Comparison of ENCODE assay signal across 12 cellular contexts in the genomic region with DNA sequence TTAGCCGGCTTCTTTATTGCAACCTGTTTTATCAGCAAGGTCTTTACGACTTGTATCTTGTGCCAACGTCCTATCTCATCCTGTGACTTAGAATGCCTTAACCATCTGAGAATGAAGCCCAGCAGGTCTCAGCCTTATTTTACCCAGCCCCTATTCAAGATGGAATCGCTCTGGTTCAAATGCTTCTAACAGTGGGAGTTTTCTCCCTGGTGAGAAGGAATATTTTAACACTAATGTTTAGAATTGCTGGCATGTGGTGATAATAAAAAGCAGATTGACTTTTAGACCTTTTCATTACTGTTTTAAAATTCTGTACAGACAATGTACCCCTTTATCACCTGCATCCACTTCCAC. TPM values are rescaled to one million over a fixed set of nuclear protein-coding genes. Genes with fewer than 3 reads are reported as not detected.
DNase-seq lines count a peak whose midpoint lies in the region; ATAC-seq, FAIRE-seq and TF ChIP-seq lines count a peak whose summit lies in the region.
"Had no signal": no experiment of that assay in that cellular context is flagged by ENCODE, and none has a peak within 500 bp of the region (broad histone marks: within the 10 kb centered on the region; RNA-seq: fewer than 3 reads in every experiment).

No MANE protein-coding gene starts in this region.

- H3K27ac Mint-ChIP-seq in activated T-helper 17 cell treated with anti-CD3 and anti-CD28 coated beads, Interleukin-2, amount 50 U/mL, for 72 hours: peak overlapping the region; percentile 52
- H3K27ac Mint-ChIP-seq in type B pancreatic cell: peak overlapping the region; percentile 78

- no peaks in the 10 kb centered on the region for H3K27me3 Mint-ChIP-seq in activated T-helper 17 cell treated with anti-CD3 and anti-CD28 coated beads, Interleukin-2, amount 50 U/mL, for 72 hours
- peaks cover 14% of the 10 kb centered on the region for H3K27me3 Mint-ChIP-seq in type B pancreatic cell

- H3K4me2 ChIP-seq in keratinocyte (ENCODE audit: control insufficient read depth, extremely low read depth, insufficient read depth, low read depth, low read length): no peak overlapping the region

- H3K9me1 ChIP-seq in keratinocyte (ENCODE audit: control insufficient read depth, extremely low read depth, insufficient read depth, low read length): no peaks in the 10 kb centered on the region

- H3K4me3 Mint-ChIP-seq in activated T-helper 17 cell treated with anti-CD3 and anti-CD28 coated beads, Interleukin-2, amount 50 U/mL, for 72 hours: peak overlapping the region; percentile 74
- H3K4me3 Mint-ChIP-seq in type B pancreatic cell: peak overlapping the region; percentile 79

- TF ChIP-seq CTCF in keratinocyte (optimal IDR thresholded peaks at IDR 0.05 in 1 of 3, IDR thresholded peaks at IDR 0.05 in 1 of 3, conservative IDR thresholded peaks at IDR 0.05 in 1 of 3; ENCODE audit: extremely low read depth in 1 of 3, insufficient read depth in 2 of 3, low read length in 3 of 3) (no peak), type B pancreatic cell (conservative IDR thresholded peaks at IDR 0.05) (no peak), heart left ventricle (IDR thresholded peaks at IDR 0.05) (no peak)

- no peak for TF ChIP-seq POLR2A in heart left ventricle (IDR thresholded peaks at IDR 0.05)

- dilution Hi-C loops in keratinocyte (cut with MboI; ENCODE audit: extremely low pct_ligation_motif_present, low sequenced_read_pairs): no loop called here

- no peak overlapping the region for H3K9ac ChIP-seq in keratinocyte (ENCODE audit: control insufficient read depth, extremely low read depth, insufficient read depth, low read length)

- peak overlapping the region; percentile 11 for H2AFZ ChIP-seq in keratinocyte (ENCODE audit: control insufficient read depth, low read length)

- intact Hi-C loops in right cardiac atrium (cut with DNase I): loop anchor here in 1 of 4 donors (10.0 kb wide), 2 partner anchors 351 to 521 kb away; a partner anchor contains a TSS
- intact Hi-C loops in left cardiac atrium (cut with DNase I): loop anchor here in 1 of 2 donors (10.0 kb wide), 1 partner anchor 521 kb away; a partner anchor contains a TSS
- intact Hi-C loops in heart left ventricle (cut with DNase I): loop anchor here in 4 of 10 donors (10.0 kb wide), 3 partner anchors 201 to 521 kb away; a partner anchor contains a TSS

- 88% methylated on average over 4 of the region's 4 CpGs for WGBS in right cardiac atrium
- WGBS in heart left ventricle, 4 donors: 90 to 96% (median 93%) methylated on average over 4 of the region's 4 CpGs

- no peaks in the 10 kb centered on the region for H3K36me3 ChIP-seq in keratinocyte (ENCODE audit: control insufficient read depth in 2 of 2, extremely low read depth in 1 of 2, insufficient read depth in 2 of 2, low read length in 2 of 2)
- H3K36me3 ChIP-seq in heart left ventricle: no peaks in the 10 kb centered on the region
- H3K36me3 ChIP-seq: left lung had no signal

- H3K79me2 ChIP-seq in keratinocyte (ENCODE audit: control insufficient read depth, insufficient read depth, low read length): no peaks in the 10 kb centered on the region

- H4K20me1 ChIP-seq in keratinocyte (ENCODE audit: control insufficient read depth, extremely low read depth, insufficient read depth, low read length): no peaks in the 10 kb centered on the region

- no peaks in the 10 kb centered on the region for H3K27me3 ChIP-seq in right cardiac atrium (ENCODE audit: control insufficient read depth, insufficient read depth)
- H3K27me3 ChIP-seq in keratinocyte (ENCODE audit: control insufficient read depth, extremely low read depth, insufficient read depth, low read length): no peaks in the 10 kb centered on the region
- H3K27me3 ChIP-seq in heart left ventricle: no peaks in the 10 kb centered on the region
- H3K27me3 ChIP-seq: left lung had no signal

- H3K4me1 Mint-ChIP-seq in activated T-helper 17 cell treated with anti-CD3 and anti-CD28 coated beads, Interleukin-2, amount 50 U/mL, for 72 hours: peaks cover 19% of the 10 kb centered on the region
- peaks cover 10% of the 10 kb centered on the region for H3K4me1 Mint-ChIP-seq in type B pancreatic cell (ENCODE audit: unreplicated experiment)

- no peaks in the 10 kb centered on the region for H3K9me3 ChIP-seq in right cardiac atrium (ENCODE audit: control insufficient read depth, low read length)
- no peaks in the 10 kb centered on the region for H3K9me3 ChIP-seq in keratinocyte (ENCODE audit: control insufficient read depth, low read depth, low read length)
- no peaks in the 10 kb centered on the region for H3K9me3 ChIP-seq in heart left ventricle

- H3K4me3 ChIP-seq in right cardiac atrium (ENCODE audit: low read length): no peak overlapping the region
- no peak overlapping the region for H3K4me3 ChIP-seq in keratinocyte (ENCODE audit: control insufficient read depth in 2 of 3, extremely low read depth in 1 of 3, insufficient read depth in 2 of 3, low read depth in 1 of 3, low read length in 3 of 3)
- H3K4me3 ChIP-seq in heart left ventricle: peak overlapping the region in 1 of 12 donors; percentile 25
- H3K4me3 ChIP-seq: left lung had no signal

- no peak for FAIRE-seq in keratinocyte (lab: Jason Lieb, UNC)

- H3K9me3 Mint-ChIP-seq in activated T-helper 17 cell treated with anti-CD3 and anti-CD28 coated beads, Interleukin-2, amount 50 U/mL, for 72 hours: peaks cover 9% of the 10 kb centered on the region
- H3K9me3 Mint-ChIP-seq in type B pancreatic cell: peaks cover 9% of the 10 kb centered on the region

- H3K4me1 ChIP-seq in right cardiac atrium (ENCODE audit: control insufficient read depth, insufficient read depth, low read length): no peaks in the 10 kb centered on the region
- peaks cover 11% of the 10 kb centered on the region for H3K4me1 ChIP-seq in keratinocyte (ENCODE audit: control insufficient read depth, extremely low read depth, insufficient read depth, low read length)
- H3K4me1 ChIP-seq in heart left ventricle: peaks cover 0 to 22% (median 4%) of the 10 kb centered on the region in 12 donors

- DNase-seq in right cardiac atrium: no peak
- DNase-seq in left cardiac atrium: no peak
- DNase-seq in keratinocyte (ENCODE audit: low read depth, low spot score): no peak
- no peak for DNase-seq in type B pancreatic cell (ENCODE audit: extremely low spot score, unreplicated experiment)
- DNase-seq in 8988T: no peak
- DNase-seq in left lobe of liver (ENCODE audit: low spot score): no peak
- no peak for DNase-seq in heart left ventricle
- DNase-seq: left lung, NCI-H187 had no signal

- ATAC-seq in right cardiac atrium: no peak
- no peak for ATAC-seq in left cardiac atrium
- ATAC-seq in activated T-helper 17 cell treated with anti-CD3 and anti-CD28 coated beads, Interleukin-2, amount 50 U/mL, for 72 hours (replicated peaks): no peak
- no peak for ATAC-seq in left lobe of liver
- no peak for ATAC-seq in heart left ventricle

- no peaks in the 10 kb centered on the region for H3K36me3 Mint-ChIP-seq in activated T-helper 17 cell treated with anti-CD3 and anti-CD28 coated beads, Interleukin-2, amount 50 U/mL, for 72 hours (ENCODE audit: low read depth)
- peaks cover 4% of the 10 kb centered on the region for H3K36me3 Mint-ChIP-seq in type B pancreatic cell

- H3K27ac ChIP-seq in right cardiac atrium (ENCODE audit: low read length): peak overlapping the region; percentile 53
- no peak overlapping the region for H3K27ac ChIP-seq in keratinocyte (ENCODE audit: control insufficient read depth, insufficient read depth, low read length)
- H3K27ac ChIP-seq in heart left ventricle: peak overlapping the region in 1 of 12 donors; percentile 35
- H3K27ac ChIP-seq: left lung had no signal

RNA-seq across cellular contexts. Expression of a gene that starts 9.9 kb away (rescaled TPM):
- total RNA-seq in right cardiac atrium (1 to 10 TPM in 3 of 4 donors, under 1 TPM in 1; 0.65 to 1.3 (median 1.1) TPM), left cardiac atrium (1 to 10 TPM; 2.2 to 2.6 TPM), type B pancreatic cell (ENCODE audit: low replicate concordance) (0.31 and 0.36 TPM in 2 replicates), left lobe of liver (0.20 TPM), heart left ventricle (1 to 10 TPM in 2 of 9 donors, under 1 TPM in 7; 0.12 to 2.2 (median 0.39) TPM)
- polyA plus RNA-seq in right cardiac atrium (0.70 TPM), keratinocyte (0.03 TPM in 1 of 3 replicates, not detected in the others), heart left ventricle (under 1 TPM; 0.23 to 0.33 TPM)
- under 1 TPM; 0.09 to 0.11 TPM for total RNA-seq in activated T-helper 17 cell treated with anti-CD3 and anti-CD28 coated beads, Interleukin-2, amount 50 U/mL, for 72 hours
- polyA plus RNA-seq in keratinocyte (2011; ENCODE audit: low read depth): 0.14 TPM
- not detected in 2 replicates for polyA plus RNA-seq in keratinocyte (2011; cell fraction: cytosol; rRNA removed)
- polyA plus RNA-seq in keratinocyte (2011; cell fraction: nucleus; rRNA removed): 0.05 TPM in 1 of 2 replicates, not detected in the other
- 0.17 TPM in 1 of 2 replicates, not detected in the other for polyA plus RNA-seq in keratinocyte (2012; ENCODE audit: low replicate concordance)
- 0.16 TPM in 1 of 3 replicates, not detected in the others for polyA minus RNA-seq in keratinocyte
- 1.7 TPM for polyA minus RNA-seq in keratinocyte (2011; cell fraction: cytosol; rRNA and poly(A)+ RNA removed)
- polyA minus RNA-seq in keratinocyte (2011; cell fraction: nucleus; rRNA and poly(A)+ RNA removed): 0.31 and 0.32 TPM in 2 replicates
- total RNA-seq: occipital lobe had no signal

RNA-seq across cellular contexts. Expression of a gene that starts 20.6 kb away (rescaled TPM):
- total RNA-seq in right cardiac atrium: 100 to 1,000 TPM in 1 of 4 donors, 10 to 100 TPM in 3; 85.2 to 292 (median 98.2) TPM
- 102 TPM for polyA plus RNA-seq in right cardiac atrium
- total RNA-seq in left cardiac atrium: 10 to 100 TPM; 25.1 to 63.6 TPM
- not detected for total RNA-seq in activated T-helper 17 cell treated with anti-CD3 and anti-CD28 coated beads, Interleukin-2, amount 50 U/mL, for 72 hours
- polyA plus RNA-seq in keratinocyte: 0.50 TPM in 1 of 3 replicates, not detected in the others
- polyA plus RNA-seq in keratinocyte (2011; ENCODE audit: low read depth): not detected
- polyA plus RNA-seq in keratinocyte (2011; cell fraction: cytosol; rRNA removed): 0.09 and 0.22 TPM in 2 replicates
- 0.16 and 0.29 TPM in 2 replicates for polyA plus RNA-seq in keratinocyte (2011; cell fraction: nucleus; rRNA removed)
- not detected in 2 replicates for polyA plus RNA-seq in keratinocyte (2012; ENCODE audit: low replicate concordance)
- polyA minus RNA-seq in keratinocyte: 0.76 TPM in 1 of 3 replicates, not detected in the others
- 3.6 TPM for polyA minus RNA-seq in keratinocyte (2011; cell fraction: cytosol; rRNA and poly(A)+ RNA removed)
- 1.4 and 1.8 TPM in 2 replicates for polyA minus RNA-seq in keratinocyte (2011; cell fraction: nucleus; rRNA and poly(A)+ RNA removed)
- not detected in 2 replicates for total RNA-seq in type B pancreatic cell (ENCODE audit: low replicate concordance)
- 1.1 TPM for total RNA-seq in left lobe of liver
- total RNA-seq in heart left ventricle: 10 to 100 TPM in 8 of 9 donors, 1 to 10 TPM in 1; 7.3 to 62.3 (median 28.7) TPM
- polyA plus RNA-seq in heart left ventricle: 10 to 100 TPM; 11.0 to 92.3 TPM
- total RNA-seq: glomerular endothelial cell, occipital lobe had no signal
